Comparison of ENCODE assay signal across 12 cellular contexts in genomic region chr1:116877369-116877768, GRCh38. TPM values are rescaled to one million over a fixed set of nuclear protein-coding genes. Genes with fewer than 3 reads are reported as not detected.
DNase-seq lines count a peak whose midpoint lies in the region; ATAC-seq, FAIRE-seq and TF ChIP-seq lines count a peak whose summit lies in the region.
"Had no signal": no experiment of that assay in that cellular context is flagged by ENCODE, and none has a peak within 500 bp of the region (broad histone marks: within the 10 kb centered on the region; RNA-seq: fewer than 3 reads in every experiment).

No MANE protein-coding gene starts in this region.

- H3K9me3 Mint-ChIP-seq in CD4-positive, CD25-positive, alpha-beta regulatory T cell = no peaks in the 10 kb centered on the region
- H3K9me3 Mint-ChIP-seq: naive thymus-derived CD8-positive, alpha-beta T cell; WTC11 had no signal

- FAIRE-seq in small intestine (lab: Jason Lieb, UNC) = no peak

- H3K4me1 Mint-ChIP-seq in CD4-positive, CD25-positive, alpha-beta regulatory T cell = peaks cover 6 to 28% (median 9%) of the 10 kb centered on the region in 4 donors

- H3K36me3 ChIP-seq in CD4-positive, CD25-positive, alpha-beta regulatory T cell (ENCODE audit: control insufficient read depth, insufficient read depth, low read length) = no peaks in the 10 kb centered on the region
- H3K36me3 ChIP-seq in SJCRH30 (no peaks in the 10 kb centered on the region), gastroesophageal sphincter (no peaks in the 10 kb centered on the region), small intestine (ENCODE audit: control insufficient read depth in 2 of 2, insufficient read depth in 2 of 2, low read length in 2 of 2) (no peaks in the 10 kb centered on the region)
- H3K36me3 ChIP-seq: colonic mucosa had no signal

- no peak overlapping the region for H3K27ac ChIP-seq in CD4-positive, CD25-positive, alpha-beta regulatory T cell (ENCODE audit: insufficient read depth, low read length, poor library complexity, severe bottlenecking)
- H3K27ac ChIP-seq in SJCRH30 = peak overlapping the region; percentile 96
- H3K27ac ChIP-seq in gastroesophageal sphincter = peak overlapping the region in 3 of 4 donors; percentile 73 to 80 (median 79)
- H3K27ac ChIP-seq in small intestine (ENCODE audit: low read depth in 1 of 2, low read length in 1 of 2) = no peak overlapping the region
- H3K27ac ChIP-seq: colonic mucosa had no signal

- no peaks in the 10 kb centered on the region for H3K27me3 ChIP-seq in CD4-positive, CD25-positive, alpha-beta regulatory T cell (ENCODE audit: control insufficient read depth, insufficient read depth, low read length)
- H3K27me3 ChIP-seq in SJCRH30 (no peaks in the 10 kb centered on the region), gastroesophageal sphincter (no peaks in the 10 kb centered on the region), small intestine (ENCODE audit: control insufficient read depth in 2 of 2, insufficient read depth in 2 of 2, low read length in 2 of 2) (no peaks in the 10 kb centered on the region)
- H3K27me3 ChIP-seq: colonic mucosa had no signal

- no peak for TF ChIP-seq POLR2A in gastroesophageal sphincter (IDR thresholded peaks at IDR 0.05)

- no peak for TF ChIP-seq CTCF in gastroesophageal sphincter (IDR thresholded peaks at IDR 0.05)

- H3K4me1 ChIP-seq in CD4-positive, CD25-positive, alpha-beta regulatory T cell (ENCODE audit: control insufficient read depth, insufficient read depth, low read length, poor library complexity, severe bottlenecking) = peaks cover 31% of the 10 kb centered on the region
- H3K4me1 ChIP-seq in SJCRH30 (peaks cover 32% of the 10 kb centered on the region), gastroesophageal sphincter (peaks cover 6 to 39% (median 18%) of the 10 kb centered on the region in 3 donors), small intestine (ENCODE audit: control insufficient read depth in 2 of 2, insufficient read depth in 1 of 2, low read depth in 1 of 2, low read length in 1 of 2) (peaks cover 0 to 7% of the 10 kb centered on the region in 2 donors)
- H3K4me1 ChIP-seq: colonic mucosa had no signal

- TF ChIP-seq EP300 in gastroesophageal sphincter (IDR thresholded peaks at IDR 0.05) = no peak

- no peak for DNase-seq in CD4-positive, CD25-positive, alpha-beta regulatory T cell
- peak in 1 of 2 experiments; percentile 25 for DNase-seq in SJCRH30
- DNase-seq in putamen (ENCODE audit: low spot score) = peak; percentile 5
- DNase-seq in small intestine = no peak
- DNase-seq in stimulated activated CD4-positive, alpha-beta T cell treated with anti-CD3 and anti-CD28 coated beads, Interleukin-4, amount 100 ng/mL, for 4 hours = no peak
- DNase-seq: KG1 had no signal

- peak overlapping the region in 1 of 3 donors; percentile 32 for H3K27ac Mint-ChIP-seq in CD4-positive, CD25-positive, alpha-beta regulatory T cell
- H3K27ac Mint-ChIP-seq: WTC11 had no signal

- H3K4me3 ChIP-seq in CD4-positive, CD25-positive, alpha-beta regulatory T cell (ENCODE audit: low read depth, low read length) = peak overlapping the region; percentile 75
- peak overlapping the region; percentile 46 for H3K4me3 ChIP-seq in SJCRH30
- no peak overlapping the region for H3K4me3 ChIP-seq in gastroesophageal sphincter
- no peak overlapping the region for H3K4me3 ChIP-seq in small intestine (ENCODE audit: low read depth in 1 of 2, low read length in 2 of 2)
- H3K4me3 ChIP-seq: colonic mucosa had no signal

- no peaks in the 10 kb centered on the region for H3K27me3 Mint-ChIP-seq in CD4-positive, CD25-positive, alpha-beta regulatory T cell

- H3K9me3 ChIP-seq in CD4-positive, CD25-positive, alpha-beta regulatory T cell (ENCODE audit: control insufficient read depth in 2 of 2, low read length in 2 of 2) = no peaks in the 10 kb centered on the region
- no peaks in the 10 kb centered on the region for H3K9me3 ChIP-seq in SJCRH30 (replicated peaks)
- no peaks in the 10 kb centered on the region for H3K9me3 ChIP-seq in gastroesophageal sphincter
- H3K9me3 ChIP-seq in small intestine (ENCODE audit: control insufficient read depth, low read depth) = no peaks in the 10 kb centered on the region
- H3K9me3 ChIP-seq: colonic mucosa had no signal

- no peak overlapping the region for H3K4me3 Mint-ChIP-seq in CD4-positive, CD25-positive, alpha-beta regulatory T cell
- H3K4me3 Mint-ChIP-seq: WTC11 had no signal

- ATAC-seq in CD4-positive, CD25-positive, alpha-beta regulatory T cell (ENCODE audit: low read depth in 2 of 2) = no peak
- ATAC-seq in gastroesophageal sphincter (no peak), HG02571 (IDR thresholded peaks at IDR 0.05; ENCODE audit: unreplicated experiment) (no peak), HG03442 (IDR thresholded peaks at IDR 0.05; ENCODE audit: unreplicated experiment) (no peak)

- H3K36me3 Mint-ChIP-seq in CD4-positive, CD25-positive, alpha-beta regulatory T cell = no peaks in the 10 kb centered on the region
- H3K36me3 Mint-ChIP-seq: naive thymus-derived CD8-positive, alpha-beta T cell; WTC11 had no signal

- WGBS in gastroesophageal sphincter (ENCODE audit: low coverage in 1 of 2), 2 donors = 30% methylated on average over 2 of the region's 2 CpGs; no CpG with 5 or more reads in 1 of the 2 donors
- WGBS in small intestine, 3 donors = 63 to 86% (median 73%) methylated on average over 2 of the region's 2 CpGs

RNA-seq across cellular contexts. Expression of gene PTGFRN, which starts 32.3 kb away (rescaled TPM):
- total RNA-seq in CD4-positive, CD25-positive, alpha-beta regulatory T cell = 0.10 TPM
- polyA plus RNA-seq in CD4-positive, CD25-positive, alpha-beta regulatory T cell = under 1 TPM in 2 of 4 donors, not detected in 2; 0.02 to 0.17 TPM
- total RNA-seq in SJCRH30 (2014; rRNA removed; shearing (Covaris generic)) = 146 and 148 TPM in 2 replicates
- 100 to 1,000 TPM in 2 of 4 donors, 10 to 100 TPM in 2; 60.0 to 166 (median 101) TPM for total RNA-seq in gastroesophageal sphincter
- polyA plus RNA-seq in small intestine = 10 to 100 TPM; 12.7 to 26.9 (median 16.8) TPM

Comparison
In these comparisons a context has a peak if more than half of its experiments do, and no peak if none do; other contexts are left out.
1. H3K27ac ChIP-seq: peak in SJCRH30 (single experiment) and gastroesophageal sphincter (3 of 4); none in CD4-positive, CD25-positive, alpha-beta regulatory T cell (single experiment) and small intestine (0 of 2).
2. H3K4me3 ChIP-seq: peak in CD4-positive, CD25-positive, alpha-beta regulatory T cell (single experiment) and SJCRH30 (single experiment); none in gastroesophageal sphincter (0 of 2) and small intestine (0 of 2).
3. RNA of gene PTGFRN, which starts 32.3 kb away (total RNA-seq): 146 to 148 TPM in SJCRH30 and 60.0 to 166 TPM in gastroesophageal sphincter; 0.10 TPM in CD4-positive, CD25-positive, alpha-beta regulatory T cell (single experiment); every median in the first group is over 10 times any median in the second.